12 cellular contexts compared by ENCODE assay signal in the genomic region with DNA sequence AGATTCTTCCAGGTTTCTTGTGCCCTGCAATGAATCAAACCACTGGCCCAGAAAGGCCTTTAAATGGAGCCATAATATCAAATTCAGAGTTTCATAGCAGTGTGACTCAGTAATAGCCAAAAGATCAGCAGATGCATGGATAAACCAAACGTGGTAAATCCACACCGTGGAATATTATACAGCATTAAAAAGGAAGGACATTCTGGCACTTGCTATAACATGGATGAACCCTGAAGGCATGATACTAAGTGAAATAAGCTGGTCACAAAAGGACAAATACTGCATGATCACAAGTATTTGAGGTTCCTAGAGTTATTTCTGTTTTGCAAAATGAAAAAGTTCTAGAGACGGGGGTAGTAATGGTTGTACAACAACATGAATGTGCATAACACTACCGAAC.
A peak's percentile ranks its signal among the peaks of the same experiment; 100 is the strongest.
DNase-seq lines count a peak whose midpoint lies in the region; ATAC-seq, FAIRE-seq and TF ChIP-seq lines count a peak whose summit lies in the region.
"Had no signal": no experiment of that assay in that cellular context is flagged by ENCODE, and none has a peak within 500 bp of the region (broad histone marks: within the 10 kb centered on the region; RNA-seq: fewer than 3 reads in every experiment).

No MANE protein-coding gene starts in this region.

- TF ChIP-seq POLR2A in vagina (IDR thresholded peaks at IDR 0.05), result no peak

- H3K36me3 ChIP-seq in pancreas, result no peaks in the 10 kb centered on the region
- H3K36me3 ChIP-seq in vagina, result no peaks in the 10 kb centered on the region
- peaks cover 2% of the 10 kb centered on the region; the same call in 1 of the 2 replicates for H3K36me3 ChIP-seq in MG63
- H3K36me3 ChIP-seq: spleen had no signal

- H3K4me1 Mint-ChIP-seq in natural killer cell treated with Interleukin-12 subunit alpha and Interleukin-12 subunit beta and Interleukin-15 and Interleukin-18, amount 100 ng/mL, for 72 hours (ENCODE audit: low read depth in 2 of 2), result peaks cover 47 to 59% of the 10 kb centered on the region in 2 donors
- H3K4me1 Mint-ChIP-seq in natural killer cell, result peaks cover 5 to 15% of the 10 kb centered on the region in 2 donors

- no peak for ATAC-seq in natural killer cell treated with Interleukin-12 subunit alpha and Interleukin-12 subunit beta and Interleukin-15 and Interleukin-18, amount 100 ng/mL, for 72 hours
- ATAC-seq in natural killer cell (no peak), pancreas (no peak), HG02938 (IDR thresholded peaks at IDR 0.05; ENCODE audit: unreplicated experiment) (no peak), HG02840 (IDR thresholded peaks at IDR 0.05; ENCODE audit: low FRiP score, unreplicated experiment) (no peak)

- WGBS in pancreas, 2 donors, result 92 to 95% methylated on average over 4 of the region's 4 CpGs

- H3K27ac ChIP-seq in caudate nucleus (ENCODE audit: low read depth, low read length), result peak overlapping the region; percentile 81
- peak overlapping the region in 3 of 4 donors; percentile 59 to 80 (median 61) for H3K27ac ChIP-seq in pancreas
- H3K27ac ChIP-seq in vagina, result peak overlapping the region; percentile 86

- H3K9me3 ChIP-seq in pancreas (no peaks in the 10 kb centered on the region), vagina (no peaks in the 10 kb centered on the region), MG63 (no peaks in the 10 kb centered on the region)
- H3K9me3 ChIP-seq: spleen had no signal

- peaks cover 4% of the 10 kb centered on the region for H3K9me3 Mint-ChIP-seq in natural killer cell treated with Interleukin-12 subunit alpha and Interleukin-12 subunit beta and Interleukin-15 and Interleukin-18, amount 100 ng/mL, for 72 hours
- no peaks in the 10 kb centered on the region for H3K9me3 Mint-ChIP-seq in natural killer cell

- no peaks in the 10 kb centered on the region for H3K27me3 Mint-ChIP-seq in natural killer cell treated with Interleukin-12 subunit alpha and Interleukin-12 subunit beta and Interleukin-15 and Interleukin-18, amount 100 ng/mL, for 72 hours
- no peaks in the 10 kb centered on the region for H3K27me3 Mint-ChIP-seq in natural killer cell (ENCODE audit: low read depth in 2 of 2)

- H3K27me3 ChIP-seq in pancreas (no peaks in the 10 kb centered on the region), vagina (no peaks in the 10 kb centered on the region), MG63 (no peaks in the 10 kb centered on the region)
- H3K27me3 ChIP-seq: spleen had no signal

- TF ChIP-seq CTCF in natural killer cell (IDR thresholded peaks at IDR 0.05) (no peak), pancreas (IDR thresholded peaks at IDR 0.05) (no peak), vagina (IDR thresholded peaks at IDR 0.05) (no peak)

- intact Hi-C loops in natural killer cell (cut with micrococcal nuclease) (no loop called here), pancreas (cut with DNase I) (loop anchor here in 1 of 3 donors (10.0 kb wide), 1 partner anchor 76 kb away; no protein-coding TSS in a partner anchor), vagina (cut with DNase I) (loop anchor here (10.0 kb wide), 1 partner anchor 454 kb away; no protein-coding TSS in a partner anchor)

- H3K4me1 ChIP-seq in pancreas (peaks cover 15 to 21% (median 19%) of the 10 kb centered on the region in 3 donors), vagina (peaks cover 59% of the 10 kb centered on the region)

- H3K36me3 Mint-ChIP-seq in natural killer cell treated with Interleukin-12 subunit alpha and Interleukin-12 subunit beta and Interleukin-15 and Interleukin-18, amount 100 ng/mL, for 72 hours, result peaks cover 16% of the 10 kb centered on the region
- H3K36me3 Mint-ChIP-seq in natural killer cell, result no peaks in the 10 kb centered on the region

- peak overlapping the region; percentile 56 for H3K4me3 Mint-ChIP-seq in natural killer cell treated with Interleukin-12 subunit alpha and Interleukin-12 subunit beta and Interleukin-15 and Interleukin-18, amount 100 ng/mL, for 72 hours
- H3K4me3 Mint-ChIP-seq in natural killer cell, result no peak overlapping the region

- peak overlapping the region; percentile 73 to 77 for H3K27ac Mint-ChIP-seq in natural killer cell treated with Interleukin-12 subunit alpha and Interleukin-12 subunit beta and Interleukin-15 and Interleukin-18, amount 100 ng/mL, for 72 hours
- no peak overlapping the region for H3K27ac Mint-ChIP-seq in natural killer cell

- no peak for FAIRE-seq in pancreas (lab: Jason Lieb, UNC)

- no peak overlapping the region for H3K4me3 ChIP-seq in pancreas
- no peak overlapping the region for H3K4me3 ChIP-seq in vagina
- H3K4me3 ChIP-seq in MG63, result no peak overlapping the region
- H3K4me3 ChIP-seq: spleen had no signal

- DNase-seq in natural killer cell treated with Interleukin-12 subunit alpha and Interleukin-12 subunit beta and Interleukin-15 and Interleukin-18, amount 100 ng/mL, for 72 hours (ENCODE audit: low spot score), result no peak
- DNase-seq in natural killer cell, result no peak
- DNase-seq in caudate nucleus (lab: John Stamatoyannopoulos, UW), result no peak
- no peak for DNase-seq in pancreas
- DNase-seq in vagina (ENCODE audit: extremely low spot score in 2 of 2), result no peak
- DNase-seq in MG63, result no peak
- DNase-seq: anterior cingulate cortex, NCI-H2171 treated with DMSO at 0.1 percent for 48 hours, OCI-M1, spleen had no signal

Comparison
In these comparisons a context has a peak if more than half of its experiments do, and no peak if none do; other contexts are left out.
1. H3K27ac Mint-ChIP-seq: peak in natural killer cell treated with Interleukin-12 subunit alpha and Interleukin-12 subunit beta and Interleukin-15 and Interleukin-18, amount 100 ng/mL, for 72 hours (2 of 2); none in natural killer cell (0 of 2).
2. Peak in every context shown above with its lines, with median percentiles within 50 percentile points of each other: H3K27ac ChIP-seq.